Comparison of ENCODE assay signal across 8 cellular contexts in genomic region chr21:15730484-15731242, GRCh38. TPM values are rescaled to one million over a fixed set of nuclear protein-coding genes. Genes with fewer than 3 reads are reported as not detected.
A peak's percentile ranks its signal among the peaks of the same experiment; 100 is the strongest.
DNase-seq lines count a peak whose midpoint lies in the region; ATAC-seq and TF ChIP-seq lines count a peak whose summit lies in the region.

No MANE protein-coding gene starts in this region.

- in situ Hi-C loops in G401 (cut with HindIII; ENCODE audit: low sequenced_read_pairs), result no loop called here

- H3K4me3 ChIP-seq in right atrium auricular region (peak overlapping the region; percentile 85 to 94), sigmoid colon (peak overlapping the region; percentile 82 to 92 (median 87))

- no peak for ATAC-seq in GM18519 (IDR thresholded peaks at IDR 0.05; ENCODE audit: low FRiP score, unreplicated experiment)

- H3K27ac ChIP-seq in right atrium auricular region (peak overlapping the region; percentile 93 to 96), sigmoid colon (peak overlapping the region; percentile 93 to 98 (median 95))

- TF ChIP-seq CTCF in right atrium auricular region (IDR thresholded peaks at IDR 0.05) (no peak), sigmoid colon (IDR thresholded peaks at IDR 0.05) (no peak)

- intact Hi-C loops in sigmoid colon (cut with DNase I), result loop anchor here (5.0 to 10.0 kb wide), 3 partner anchors 97 to 1884 kb away; partner anchors contain the start of genes BTG3 and HSPA13

- peaks cover 0 to 29% of the 10 kb centered on the region in 2 donors for H3K4me1 ChIP-seq in right atrium auricular region
- peaks cover 0 to 40% (median 24%) of the 10 kb centered on the region in 4 donors for H3K4me1 ChIP-seq in sigmoid colon

- H3K27me3 ChIP-seq in right atrium auricular region, result no peaks in the 10 kb centered on the region
- no peaks in the 10 kb centered on the region for H3K27me3 ChIP-seq in sigmoid colon

- H3K36me3 ChIP-seq in right atrium auricular region, result no peaks in the 10 kb centered on the region
- no peaks in the 10 kb centered on the region for H3K36me3 ChIP-seq in sigmoid colon

- DNase-seq in G401 (ENCODE audit: low spot score) (peak; percentile 42), HT1080 (ENCODE audit: low read depth) (peak; percentile 10), right atrium auricular region (ENCODE audit: low spot score) (no peak), sigmoid colon (no peak), GM03348 (ENCODE audit: low spot score) (no peak), NCI-H146 (lab: John Stamatoyannopoulos, UW) (no peak)
- peak; percentile 73 for DNase-seq in activated CD8-positive, alpha-beta memory T cell treated with anti-CD3 and anti-CD28 coated beads, Interleukin-2, amount 50 U/mL, for 48 hours

- H3K9me3 ChIP-seq in right atrium auricular region (no peaks in the 10 kb centered on the region), sigmoid colon (no peaks in the 10 kb centered on the region)

- TF ChIP-seq EP300 in sigmoid colon (IDR thresholded peaks at IDR 0.05), result no peak

- no peak for TF ChIP-seq POLR2A in sigmoid colon (IDR thresholded peaks at IDR 0.05)

- 0 to 1% methylated on average over 30 of the region's 30 CpGs for WGBS in sigmoid colon, 2 donors

RNA-seq across cellular contexts. Expression of gene USP25, which starts 0.9 kb away (rescaled TPM):
- 27.5 and 32.1 TPM in 2 replicates for total RNA-seq in G401 (2014; rRNA removed; shearing (Covaris generic))
- 17.1 and 18.4 TPM in 2 replicates for total RNA-seq in HT1080 (2014; rRNA removed; shearing (Covaris generic))
- 17.9 and 21.0 TPM in 2 replicates for polyA plus RNA-seq in HT1080 (2015; cell fraction: cytosol; rRNA removed)
- 15.2 and 18.5 TPM in 2 replicates for polyA plus RNA-seq in HT1080 (2015; cell fraction: nucleus; rRNA removed)
- total RNA-seq in right atrium auricular region, result 10 to 100 TPM; 42.9 to 44.7 TPM
- 10 to 100 TPM; 37.9 to 54.0 (median 49.0) TPM for total RNA-seq in sigmoid colon
- 10 to 100 TPM; 10.2 to 12.6 (median 12.0) TPM for polyA plus RNA-seq in sigmoid colon

Comparison
In these comparisons a context has a peak if more than half of its experiments do, and no peak if none do; other contexts are left out.
1. DNase-seq: peak in G401 (single experiment), HT1080 (single experiment) and activated CD8-positive, alpha-beta memory T cell treated with anti-CD3 and anti-CD28 coated beads, Interleukin-2, amount 50 U/mL, for 48 hours (single experiment); none in right atrium auricular region (single experiment), sigmoid colon (single experiment), GM03348 (single experiment) and NCI-H146 (single experiment).